11 cellular contexts compared by ENCODE assay signal in genomic region chr5:134545070-134545868, GRCh38. TPM values are rescaled to one million over a fixed set of nuclear protein-coding genes. Genes with fewer than 3 reads are reported as not detected.
DNase-seq lines count a peak whose midpoint lies in the region; ATAC-seq lines count a peak whose summit lies in the region.
"Had no signal": no experiment of that assay in that cellular context is flagged by ENCODE, and none has a peak within 500 bp of the region (broad histone marks: within the 10 kb centered on the region; RNA-seq: fewer than 3 reads in every experiment).

No MANE protein-coding gene starts in this region.

- peak overlapping the region; percentile 84 for H3K9ac ChIP-seq in Karpas-422 (ENCODE audit: low read length)
- no peak overlapping the region for H3K9ac ChIP-seq in mucosa of rectum (ENCODE audit: low read depth in 1 of 2, low read length in 2 of 2)
- H3K9ac ChIP-seq: parathyroid adenoma had no signal

- H3K4me3 Mint-ChIP-seq in activated naive CD4-positive, alpha-beta T cell treated with anti-CD3 and anti-CD28 coated beads, Interleukin-2, amount 10 ng/mL, durations not matched to agents 7 days and 5 days = peak overlapping the region; percentile 12
- H3K4me3 Mint-ChIP-seq: type B pancreatic cell had no signal

- peaks cover 32% of the 10 kb centered on the region for H3K36me3 Mint-ChIP-seq in activated naive CD4-positive, alpha-beta T cell treated with anti-CD3 and anti-CD28 coated beads, Interleukin-2, amount 10 ng/mL, durations not matched to agents 7 days and 5 days
- H3K36me3 Mint-ChIP-seq: type B pancreatic cell had no signal

- no peak for ATAC-seq in HG02885 (IDR thresholded peaks at IDR 0.05; ENCODE audit: poor library complexity, unreplicated experiment)
- no peak for ATAC-seq in HG03135 (IDR thresholded peaks at IDR 0.05; ENCODE audit: unreplicated experiment)

- no peaks in the 10 kb centered on the region for H3K27me3 ChIP-seq in Karpas-422 (ENCODE audit: low read length)
- no peaks in the 10 kb centered on the region for H3K27me3 ChIP-seq in mucosa of rectum (ENCODE audit: control insufficient read depth in 2 of 2, insufficient read depth in 2 of 2, low read length in 2 of 2)

- DNase-seq in CD1c-positive myeloid dendritic cell (ENCODE audit: extremely low spot score) (peak; percentile 15), Karpas-422 (peak; percentile 95), NCI-H345 treated with DMSO at 0.1 percent for 48 hours (lab: John Stamatoyannopoulos, UW; ENCODE audit: unreplicated experiment) (no peak), NCI-H1694 treated with DMSO at 0.1 percent for 48 hours (lab: John Stamatoyannopoulos, UW) (no peak)
- DNase-seq in activated naive CD4-positive, alpha-beta T cell treated with anti-CD3 and anti-CD28 coated beads, Interleukin-2, amount 10 ng/mL, durations not matched to agents 7 days and 5 days = peak; percentile 49
- DNase-seq: NCI-H2081 treated with DMSO at 0.1 percent for 48 hours had no signal

- peaks cover 30% of the 10 kb centered on the region for H3K4me1 Mint-ChIP-seq in activated naive CD4-positive, alpha-beta T cell treated with anti-CD3 and anti-CD28 coated beads, Interleukin-2, amount 10 ng/mL, durations not matched to agents 7 days and 5 days

- H3K79me2 ChIP-seq in Karpas-422 (ENCODE audit: low read length) = peaks cover 22% of the 10 kb centered on the region

- H3K36me3 ChIP-seq in Karpas-422 (ENCODE audit: insufficient read depth, low read length) = peaks cover 27% of the 10 kb centered on the region
- peaks cover 39 to 45% of the 10 kb centered on the region in 2 donors for H3K36me3 ChIP-seq in mucosa of rectum (ENCODE audit: control insufficient read depth in 2 of 2, insufficient read depth in 2 of 2, low read length in 2 of 2)

- H3K9me2 ChIP-seq in Karpas-422 (replicated peaks; ENCODE audit: insufficient read depth, low read length) = no peaks in the 10 kb centered on the region

- CTCF ChIA-PET in activated naive CD4-positive, alpha-beta T cell treated with anti-CD3 and anti-CD28 coated beads, Interleukin-2, amount 10 ng/mL, durations not matched to agents 7 days and 5 days (lab: Charles Lee) = interaction anchor here (0.7 to 2.9 kb wide), 4 partner anchors 17 to 149 kb away, joined by 3 to 14 read pairs (median 5); no protein-coding TSS in a partner anchor

- no peaks in the 10 kb centered on the region for H3K9me3 Mint-ChIP-seq in activated naive CD4-positive, alpha-beta T cell treated with anti-CD3 and anti-CD28 coated beads, Interleukin-2, amount 10 ng/mL, durations not matched to agents 7 days and 5 days
- H3K9me3 Mint-ChIP-seq: type B pancreatic cell had no signal

- no peak overlapping the region for H2AFZ ChIP-seq in Karpas-422 (ENCODE audit: low read length)
- H2AFZ ChIP-seq: parathyroid adenoma had no signal

- no peaks in the 10 kb centered on the region for H4K20me1 ChIP-seq in Karpas-422 (ENCODE audit: insufficient read depth, low read depth, low read length)

- no peaks in the 10 kb centered on the region for H3K27me3 Mint-ChIP-seq in activated naive CD4-positive, alpha-beta T cell treated with anti-CD3 and anti-CD28 coated beads, Interleukin-2, amount 10 ng/mL, durations not matched to agents 7 days and 5 days
- H3K27me3 Mint-ChIP-seq: type B pancreatic cell had no signal

- H3K9me3 ChIP-seq in Karpas-422 (ENCODE audit: low read length) (no peaks in the 10 kb centered on the region), mucosa of rectum (ENCODE audit: control insufficient read depth in 2 of 2, low read length in 2 of 2) (no peaks in the 10 kb centered on the region)

- H3K27ac Mint-ChIP-seq in activated naive CD4-positive, alpha-beta T cell treated with anti-CD3 and anti-CD28 coated beads, Interleukin-2, amount 10 ng/mL, durations not matched to agents 7 days and 5 days = peak overlapping the region; percentile 84
- H3K27ac Mint-ChIP-seq: type B pancreatic cell had no signal

- H3K4me3 ChIP-seq in Karpas-422 (ENCODE audit: low read length) (peak overlapping the region; percentile 56), mucosa of rectum (ENCODE audit: low read length in 2 of 2) (no peak overlapping the region)

- H3K27ac ChIP-seq in Karpas-422 (ENCODE audit: low read length) = peak overlapping the region; percentile 98
- peak overlapping the region; percentile 7 to 38 for H3K27ac ChIP-seq in mucosa of rectum (ENCODE audit: low read depth in 2 of 2, low read length in 2 of 2)
- H3K27ac ChIP-seq: parathyroid adenoma had no signal

- H3K4me1 ChIP-seq in Karpas-422 (ENCODE audit: low read length) = peaks cover 100% of the 10 kb centered on the region
- peaks cover 18 to 22% of the 10 kb centered on the region in 2 donors for H3K4me1 ChIP-seq in mucosa of rectum (ENCODE audit: control insufficient read depth in 2 of 2, insufficient read depth in 2 of 2, low read length in 2 of 2)

- peak overlapping the region; percentile 84 for H3K4me2 ChIP-seq in Karpas-422 (ENCODE audit: low read depth, low read length, poor library complexity, severe bottlenecking)

RNA-seq across cellular contexts. Expression of gene JADE2, which starts 19.8 kb away (rescaled TPM):
- 82.1 and 139 TPM in 2 replicates for total RNA-seq in Karpas-422 (2014; rRNA removed; shearing (Covaris generic); ENCODE audit: low replicate concordance)

Comparison
In these comparisons a context has a peak if more than half of its experiments do, and no peak if none do; other contexts are left out.
1. DNase-seq: peak in CD1c-positive myeloid dendritic cell (single experiment), Karpas-422 (single experiment) and activated naive CD4-positive, alpha-beta T cell treated with anti-CD3 and anti-CD28 coated beads, Interleukin-2, amount 10 ng/mL, durations not matched to agents 7 days and 5 days (single experiment); none in NCI-H345 treated with DMSO at 0.1 percent for 48 hours (single experiment) and NCI-H1694 treated with DMSO at 0.1 percent for 48 hours (single experiment).